ENCODE assay signal across 8 cellular contexts in the genomic region with DNA sequence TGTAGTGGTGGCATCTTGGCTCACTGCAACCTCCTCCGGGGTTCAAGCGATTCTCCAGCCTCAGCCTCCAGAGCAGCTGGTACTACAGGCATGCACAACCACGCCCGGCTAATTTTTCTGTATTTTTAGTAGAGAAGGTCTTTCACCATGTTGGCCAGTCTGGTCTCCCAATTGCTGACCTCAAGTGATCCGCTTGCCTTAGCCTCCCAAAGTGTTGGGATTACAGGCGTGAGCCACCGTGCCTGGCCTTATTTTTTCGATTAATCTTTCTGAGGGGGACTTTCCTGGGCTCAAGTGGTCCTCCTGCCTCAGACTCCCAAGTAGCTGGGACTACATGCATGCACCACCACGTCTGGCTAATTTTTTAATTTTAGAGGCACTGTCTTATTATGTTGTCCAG. TPM values are rescaled to one million over a fixed set of nuclear protein-coding genes. Genes with fewer than 3 reads are reported as not detected.
DNase-seq lines count a peak whose midpoint lies in the region; ATAC-seq and TF ChIP-seq lines count a peak whose summit lies in the region.

No MANE protein-coding gene starts in this region.

- peak overlapping the region; percentile 65 for H3K9ac ChIP-seq in MM.1S (ENCODE audit: low read length)
- peak overlapping the region; percentile 63 for H3K9ac ChIP-seq in neural progenitor cell

- H3F3A ChIP-seq in MM.1S (ENCODE audit: insufficient read depth, low read length) = peaks cover 7% of the 10 kb centered on the region
- H3F3A ChIP-seq in neural progenitor cell (ENCODE audit: low read depth) = peaks cover 17% of the 10 kb centered on the region

- peaks cover 18% of the 10 kb centered on the region for H4K20me1 ChIP-seq in MM.1S (ENCODE audit: insufficient read depth, low read length)
- peaks cover 46% of the 10 kb centered on the region for H4K20me1 ChIP-seq in neural progenitor cell (ENCODE audit: low read depth)

- H3K4me3 ChIP-seq in MM.1S (ENCODE audit: low read length) (peak overlapping the region; percentile 60), ectodermal cell (ENCODE audit: insufficient read depth, low read depth, low read length) (peak overlapping the region; percentile 51), neural progenitor cell (peak overlapping the region; percentile 54)

- H3K27me3 Mint-ChIP-seq in CD14-positive monocyte (ENCODE audit: low read depth in 3 of 3) (peaks cover 0 to 1% (median 0%) of the 10 kb centered on the region in 3 donors), neural progenitor cell (ENCODE audit: insufficient read depth, low read depth) (peaks cover 2% of the 10 kb centered on the region)

- H3K27me3 ChIP-seq in MM.1S (replicated peaks; ENCODE audit: insufficient read depth, low read length) = no peaks in the 10 kb centered on the region
- no peaks in the 10 kb centered on the region for H3K27me3 ChIP-seq in ectodermal cell (ENCODE audit: control insufficient read depth, insufficient read depth, low read length, poor library complexity, severe bottlenecking)
- no peaks in the 10 kb centered on the region for H3K27me3 ChIP-seq in neural progenitor cell

- H3K27ac ChIP-seq in MM.1S (ENCODE audit: low read length) (peak overlapping the region; percentile 69; the same call in 1 of the 2 replicates), ectodermal cell (ENCODE audit: insufficient read depth, low read depth, low read length, poor library complexity, severe bottlenecking) (no peak overlapping the region), neural progenitor cell (no peak overlapping the region)

- peaks cover 30 to 39% of the 10 kb centered on the region in 2 donors for H3K36me3 Mint-ChIP-seq in CD14-positive monocyte
- peaks cover 19% of the 10 kb centered on the region for H3K36me3 Mint-ChIP-seq in neural progenitor cell

- intact Hi-C loops in CD14-positive monocyte (cut with micrococcal nuclease) = no loop called here

- no peak for TF ChIP-seq CTCF in CD14-positive monocyte (IDR thresholded peaks at IDR 0.05)
- TF ChIP-seq CTCF in MM.1S (IDR thresholded peaks at IDR 0.05; ENCODE audit: low read length) = no peak
- TF ChIP-seq CTCF in neural progenitor cell (IDR thresholded peaks at IDR 0.05) = no peak

- H3K36me3 ChIP-seq in MM.1S (replicated peaks; ENCODE audit: insufficient read depth, low read length) (peaks cover 14% of the 10 kb centered on the region; the same call in 1 of the 2 replicates), ectodermal cell (ENCODE audit: control insufficient read depth, insufficient read depth, low read length) (peaks cover 7% of the 10 kb centered on the region), neural progenitor cell (peaks cover 7% of the 10 kb centered on the region)

- H3K9me2 ChIP-seq in MM.1S (replicated peaks; ENCODE audit: insufficient read depth, low read length) = no peaks in the 10 kb centered on the region

- H3K4me1 Mint-ChIP-seq in CD14-positive monocyte (peaks cover 14% of the 10 kb centered on the region), neural progenitor cell (peaks cover 13% of the 10 kb centered on the region)

- H3K4me1 ChIP-seq in MM.1S (ENCODE audit: low read length) = 0 out of 2 replicates have a peak, but pooled peaks cover 7% of the 10 kb centered on the region
- peaks cover 6% of the 10 kb centered on the region for H3K4me1 ChIP-seq in ectodermal cell (ENCODE audit: control insufficient read depth, insufficient read depth, low read length)
- H3K4me1 ChIP-seq in neural progenitor cell = peaks cover 6% of the 10 kb centered on the region

- H3K9me3 Mint-ChIP-seq in CD14-positive monocyte (peaks cover 0 to 6% (median 0%) of the 10 kb centered on the region in 7 donors), neural progenitor cell (no peaks in the 10 kb centered on the region)

- H3K4me2 ChIP-seq in MM.1S (ENCODE audit: low read depth, low read length) (peak overlapping the region; percentile 48; the same call in 1 of the 2 replicates), neural progenitor cell (peak overlapping the region; percentile 83)

- H2AFZ ChIP-seq in MM.1S (ENCODE audit: low read length) (no peak overlapping the region), neural progenitor cell (replicated peaks) (no peak overlapping the region)

- ATAC-seq in HG03025 (IDR thresholded peaks at IDR 0.05; ENCODE audit: low FRiP score, unreplicated experiment) (no peak), HG02973 (IDR thresholded peaks at IDR 0.05; ENCODE audit: unreplicated experiment) (no peak), GM18907 (IDR thresholded peaks at IDR 0.05; ENCODE audit: unreplicated experiment) (no peak)

- DNase-seq in CD14-positive monocyte (ENCODE audit: low spot score) = peak; percentile 13
- DNase-seq in MM.1S = no peak
- DNase-seq in neural progenitor cell (ENCODE audit: low spot score) = no peak
- no peak for DNase-seq in NCI-H2227 (lab: John Stamatoyannopoulos, UW; ENCODE audit: unreplicated experiment)

- H3K79me2 ChIP-seq in MM.1S (ENCODE audit: low read length) = peaks cover 99% of the 10 kb centered on the region
- H3K79me2 ChIP-seq in neural progenitor cell (ENCODE audit: low read depth) = peaks cover 100% of the 10 kb centered on the region

- H3K4me3 Mint-ChIP-seq in CD14-positive monocyte (peak overlapping the region; percentile 94 to 98), neural progenitor cell (peak overlapping the region; percentile 97)

- H3K27ac Mint-ChIP-seq in CD14-positive monocyte (peak overlapping the region; percentile 92 to 98 (median 95)), neural progenitor cell (no peak overlapping the region)

- WGBS in ectodermal cell, 2 experiments = 91 to 93% methylated on average over 9 of the region's 9 CpGs

- no peaks in the 10 kb centered on the region for H3K9me3 ChIP-seq in MM.1S (replicated peaks; ENCODE audit: insufficient read depth, low read length)
- no peaks in the 10 kb centered on the region for H3K9me3 ChIP-seq in ectodermal cell (ENCODE audit: control insufficient read depth, low read length)
- no peaks in the 10 kb centered on the region for H3K9me3 ChIP-seq in neural progenitor cell (ENCODE audit: low read depth)

RNA-seq across cellular contexts. Expression of a gene that starts 5.6 kb away (rescaled TPM):
- 100 to 1,000 TPM; 168 TPM for polyA plus RNA-seq in CD14-positive monocyte
- polyA plus RNA-seq in ectodermal cell (2013, experiment 1 of 4) = 147 TPM
- polyA plus RNA-seq in ectodermal cell (2013, experiment 2 of 4) = 151 TPM
- 112 TPM for polyA plus RNA-seq in ectodermal cell (2013, experiment 3 of 4)
- 130 TPM for polyA plus RNA-seq in ectodermal cell (2013, experiment 4 of 4)
- 143 and 171 TPM in 2 replicates for total RNA-seq in neural progenitor cell (ENCODE audit: low replicate concordance)

RNA-seq across cellular contexts. Expression of a gene that starts 16.3 kb away (rescaled TPM):
- 10 to 100 TPM; 37.0 to 40.0 TPM for polyA plus RNA-seq in CD14-positive monocyte
- 0.83 TPM for polyA plus RNA-seq in ectodermal cell (2013, experiment 1 of 4)
- 1.1 TPM for polyA plus RNA-seq in ectodermal cell (2013, experiment 2 of 4)
- polyA plus RNA-seq in ectodermal cell (2013, experiment 3 of 4) = 0.59 TPM
- 0.61 TPM for polyA plus RNA-seq in ectodermal cell (2013, experiment 4 of 4)
- total RNA-seq in neural progenitor cell (ENCODE audit: low replicate concordance) = 0.25 TPM in 1 of 2 replicates, not detected in the other
